In the genomic region with DNA sequence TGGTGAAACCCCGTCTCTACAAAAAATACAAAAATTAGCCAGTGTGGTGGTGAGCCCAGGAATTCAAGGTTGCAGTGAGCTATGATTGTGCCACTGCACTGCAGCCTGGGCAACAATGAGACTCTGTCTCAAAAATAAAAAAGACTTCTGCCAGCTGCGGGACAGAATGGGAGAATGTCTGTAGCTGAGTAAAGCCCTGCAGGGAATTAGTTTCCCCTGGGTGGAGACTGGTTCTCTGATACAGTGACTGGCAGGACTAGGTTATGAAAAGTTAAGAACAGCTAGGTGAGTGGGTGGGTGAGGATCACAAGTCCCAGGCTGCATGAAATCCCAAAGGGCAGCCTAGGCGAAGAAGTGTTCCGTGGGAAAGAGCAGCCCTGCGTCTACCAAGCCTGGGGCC, we compare ENCODE assay signal across 25 cellular contexts. TPM values are rescaled to one million over a fixed set of nuclear protein-coding genes. Genes with fewer than 3 reads are reported as not detected.
A peak's percentile ranks its signal among the peaks of the same experiment; 100 is the strongest.
DNase-seq lines count a peak whose midpoint lies in the region; ATAC-seq and TF ChIP-seq lines count a peak whose summit lies in the region.
"Had no signal": no experiment of that assay in that cellular context is flagged by ENCODE, and none has a peak within 500 bp of the region (broad histone marks: within the 10 kb centered on the region; RNA-seq: fewer than 3 reads in every experiment).

No MANE protein-coding gene starts in this region.

- DNase-seq in H7 (peak; percentile 41), WTC11 (ENCODE audit: low spot score) (no peak), nephron progenitor cell (no peak)
- DNase-seq in activated CD4-positive, alpha-beta memory T cell treated with anti-CD3 and anti-CD28 coated beads, Interleukin-2, amount 10 ng/mL, durations not matched to agents 7 days and 5 days, result no peak
- no peak for DNase-seq in effector CD8-positive, alpha-beta T cell (lab: John Stamatoyannopoulos, UW)
- DNase-seq: CD8-positive, alpha-beta T cell; DMS 273 treated with DMSO at 0.1 percent for 48 hours; DMS79; EL; GDM1; GOT3; HCEC 1CT; NCI-H1048; NCI-H1436; NCI-H187 treated with DMSO at 0.1 percent for 48 hours; NCI-H2171 treated with DMSO at 0.1 percent for 48 hours; NCI-H524 treated with DMSO at 0.1 percent for 48 hours; NCI-H774; PC-3; SJCRH30 had no signal

- H3K36me3 ChIP-seq in H7 (replicated peaks; ENCODE audit: control insufficient read depth, insufficient read depth, low read length), result no peaks in the 10 kb centered on the region
- H3K36me3 ChIP-seq: SJCRH30 had no signal

- POLR2A ChIA-PET in WTC11 (lab: Charles Lee), result interaction anchor here (1.0 kb wide), 1 partner anchor 10 kb away, joined by 3 read pairs; no protein-coding TSS in a partner anchor
- POLR2A ChIA-PET in activated CD4-positive, alpha-beta memory T cell treated with anti-CD3 and anti-CD28 coated beads, Interleukin-2, amount 10 ng/mL, durations not matched to agents 7 days and 5 days (lab: Charles Lee), result no interaction called here

- no peak for TF ChIP-seq CTCF in WTC11 (IDR thresholded peaks at IDR 0.05)
- TF ChIP-seq CTCF in nephron progenitor cell (IDR thresholded peaks at IDR 0.05), result no peak

- ATAC-seq in WTC11 (no peak), HG03196 (IDR thresholded peaks at IDR 0.05; ENCODE audit: unreplicated experiment) (no peak), GM21515 (IDR thresholded peaks at IDR 0.05; ENCODE audit: unreplicated experiment) (no peak)
- ATAC-seq: CD8-positive, alpha-beta T cell; GM12878; PC-3; Right ventricle myocardium inferior had no signal

- H3K4me3 ChIP-seq in H7 (ENCODE audit: insufficient read depth, low read depth, low read length), result no peak overlapping the region
- H3K4me3 ChIP-seq: A549, GM12878, SJCRH30 had no signal

- H3K27ac Mint-ChIP-seq in WTC11 (peak overlapping the region; percentile 32; the same call in 1 of the 2 replicates), nephron progenitor cell (peak overlapping the region; percentile 59)
- no peak overlapping the region for H3K27ac Mint-ChIP-seq in activated CD4-positive, alpha-beta memory T cell treated with anti-CD3 and anti-CD28 coated beads, Interleukin-2, amount 10 ng/mL, durations not matched to agents 7 days and 5 days
- H3K27ac Mint-ChIP-seq: CD8-positive, alpha-beta T cell had no signal

- H3K27me3 ChIP-seq in H7 (ENCODE audit: control insufficient read depth, insufficient read depth, low read length), result no peaks in the 10 kb centered on the region
- H3K27me3 ChIP-seq: SJCRH30 had no signal

- H3K4me3 Mint-ChIP-seq in WTC11, result no peak overlapping the region
- no peak overlapping the region for H3K4me3 Mint-ChIP-seq in nephron progenitor cell
- no peak overlapping the region for H3K4me3 Mint-ChIP-seq in activated CD4-positive, alpha-beta memory T cell treated with anti-CD3 and anti-CD28 coated beads, Interleukin-2, amount 10 ng/mL, durations not matched to agents 7 days and 5 days
- H3K4me3 Mint-ChIP-seq: CD8-positive, alpha-beta T cell had no signal

- H3K4me1 Mint-ChIP-seq in WTC11, result peaks cover 10% of the 10 kb centered on the region
- H3K4me1 Mint-ChIP-seq in nephron progenitor cell, result peaks cover 17% of the 10 kb centered on the region
- H3K4me1 Mint-ChIP-seq in activated CD4-positive, alpha-beta memory T cell treated with anti-CD3 and anti-CD28 coated beads, Interleukin-2, amount 10 ng/mL, durations not matched to agents 7 days and 5 days, result no peaks in the 10 kb centered on the region

- no peaks in the 10 kb centered on the region for H3K9me3 Mint-ChIP-seq in WTC11
- peaks cover 8% of the 10 kb centered on the region for H3K9me3 Mint-ChIP-seq in nephron progenitor cell
- no peaks in the 10 kb centered on the region for H3K9me3 Mint-ChIP-seq in activated CD4-positive, alpha-beta memory T cell treated with anti-CD3 and anti-CD28 coated beads, Interleukin-2, amount 10 ng/mL, durations not matched to agents 7 days and 5 days
- H3K9me3 Mint-ChIP-seq: CD8-positive, alpha-beta T cell had no signal

- H3K27me3 Mint-ChIP-seq in WTC11 (ENCODE audit: low read depth) (no peaks in the 10 kb centered on the region), nephron progenitor cell (ENCODE audit: low read depth, poor library complexity) (no peaks in the 10 kb centered on the region)
- H3K27me3 Mint-ChIP-seq in activated CD4-positive, alpha-beta memory T cell treated with anti-CD3 and anti-CD28 coated beads, Interleukin-2, amount 10 ng/mL, durations not matched to agents 7 days and 5 days, result no peaks in the 10 kb centered on the region

- no peaks in the 10 kb centered on the region for H3K36me3 Mint-ChIP-seq in WTC11
- peaks cover 16% of the 10 kb centered on the region for H3K36me3 Mint-ChIP-seq in nephron progenitor cell (ENCODE audit: low read depth)
- H3K36me3 Mint-ChIP-seq in activated CD4-positive, alpha-beta memory T cell treated with anti-CD3 and anti-CD28 coated beads, Interleukin-2, amount 10 ng/mL, durations not matched to agents 7 days and 5 days (ENCODE audit: low read depth), result no peaks in the 10 kb centered on the region
- H3K36me3 Mint-ChIP-seq: CD8-positive, alpha-beta T cell had no signal

- CTCF ChIA-PET in WTC11 (lab: Charles Lee), result interaction anchor here (1.6 kb wide), 1 partner anchor 14 kb away, joined by 7 read pairs; a partner anchor contains a TSS
- CTCF ChIA-PET in activated CD4-positive, alpha-beta memory T cell treated with anti-CD3 and anti-CD28 coated beads, Interleukin-2, amount 10 ng/mL, durations not matched to agents 7 days and 5 days (lab: Charles Lee), result interaction anchor here (3.7 kb wide), 1 partner anchor 14 kb away, joined by 20 read pairs; a partner anchor contains a TSS

TF ChIP-seq in WTC11, 78 proteins besides CTCF, POLR2A, EP300 and RAD21 (continues in another document):
- TF ChIP-seq TEAD4 (CRISPR knock-in tag; IDR thresholded peaks at IDR 0.05) (no peak), CBFB (CRISPR knock-in tag; IDR thresholded peaks at IDR 0.05; ENCODE audit: low read depth) (no peak), ETV6 (CRISPR knock-in tag; IDR thresholded peaks at IDR 0.05) (no peak), GABPB1 (CRISPR knock-in tag; IDR thresholded peaks at IDR 0.05) (no peak), FOXP1 (CRISPR knock-in tag; IDR thresholded peaks at IDR 0.05; ENCODE audit: borderline replicate concordance) (no peak), ZNF423 (CRISPR knock-in tag; IDR thresholded peaks at IDR 0.05) (no peak)
- TF ChIP-seq, protein P1, sequence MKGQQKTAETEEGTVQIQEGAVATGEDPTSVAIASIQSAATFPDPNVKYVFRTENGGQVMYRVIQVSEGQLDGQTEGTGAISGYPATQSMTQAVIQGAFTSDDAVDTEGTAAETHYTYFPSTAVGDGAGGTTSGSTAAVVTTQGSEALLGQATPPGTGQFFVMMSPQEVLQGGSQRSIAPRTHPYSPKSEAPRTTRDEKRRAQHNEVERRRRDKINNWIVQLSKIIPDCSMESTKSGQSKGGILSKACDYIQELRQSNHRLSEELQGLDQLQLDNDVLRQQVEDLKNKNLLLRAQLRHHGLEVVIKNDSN (CRISPR knock-in tag; IDR thresholded peaks at IDR 0.05), result no peak
- TF ChIP-seq, protein P2, sequence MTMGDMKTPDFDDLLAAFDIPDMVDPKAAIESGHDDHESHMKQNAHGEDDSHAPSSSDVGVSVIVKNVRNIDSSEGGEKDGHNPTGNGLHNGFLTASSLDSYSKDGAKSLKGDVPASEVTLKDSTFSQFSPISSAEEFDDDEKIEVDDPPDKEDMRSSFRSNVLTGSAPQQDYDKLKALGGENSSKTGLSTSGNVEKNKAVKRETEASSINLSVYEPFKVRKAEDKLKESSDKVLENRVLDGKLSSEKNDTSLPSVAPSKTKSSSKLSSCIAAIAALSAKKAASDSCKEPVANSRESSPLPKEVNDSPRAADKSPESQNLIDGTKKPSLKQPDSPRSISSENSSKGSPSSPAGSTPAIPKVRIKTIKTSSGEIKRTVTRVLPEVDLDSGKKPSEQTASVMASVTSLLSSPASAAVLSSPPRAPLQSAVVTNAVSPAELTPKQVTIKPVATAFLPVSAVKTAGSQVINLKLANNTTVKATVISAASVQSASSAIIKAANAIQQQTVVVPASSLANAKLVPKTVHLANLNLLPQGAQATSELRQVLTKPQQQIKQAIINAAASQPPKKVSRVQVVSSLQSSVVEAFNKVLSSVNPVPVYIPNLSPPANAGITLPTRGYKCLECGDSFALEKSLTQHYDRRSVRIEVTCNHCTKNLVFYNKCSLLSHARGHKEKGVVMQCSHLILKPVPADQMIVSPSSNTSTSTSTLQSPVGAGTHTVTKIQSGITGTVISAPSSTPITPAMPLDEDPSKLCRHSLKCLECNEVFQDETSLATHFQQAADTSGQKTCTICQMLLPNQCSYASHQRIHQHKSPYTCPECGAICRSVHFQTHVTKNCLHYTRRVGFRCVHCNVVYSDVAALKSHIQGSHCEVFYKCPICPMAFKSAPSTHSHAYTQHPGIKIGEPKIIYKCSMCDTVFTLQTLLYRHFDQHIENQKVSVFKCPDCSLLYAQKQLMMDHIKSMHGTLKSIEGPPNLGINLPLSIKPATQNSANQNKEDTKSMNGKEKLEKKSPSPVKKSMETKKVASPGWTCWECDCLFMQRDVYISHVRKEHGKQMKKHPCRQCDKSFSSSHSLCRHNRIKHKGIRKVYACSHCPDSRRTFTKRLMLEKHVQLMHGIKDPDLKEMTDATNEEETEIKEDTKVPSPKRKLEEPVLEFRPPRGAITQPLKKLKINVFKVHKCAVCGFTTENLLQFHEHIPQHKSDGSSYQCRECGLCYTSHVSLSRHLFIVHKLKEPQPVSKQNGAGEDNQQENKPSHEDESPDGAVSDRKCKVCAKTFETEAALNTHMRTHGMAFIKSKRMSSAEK (CRISPR knock-in tag; IDR thresholded peaks at IDR 0.05; ENCODE audit: borderline replicate concordance), result no peak

RNA-seq across cellular contexts. Expression of a gene that starts 13.8 kb away (rescaled TPM):
- 0.76 TPM in 1 of 2 replicates, not detected in the other for total RNA-seq in H7 (2014; rRNA removed; shearing (Covaris generic))
- total RNA-seq in WTC11 (2021), result 0.25 to 0.26 TPM in 2 of 3 replicates, not detected in the other
- not detected for total RNA-seq in activated CD4-positive, alpha-beta memory T cell treated with anti-CD3 and anti-CD28 coated beads, Interleukin-2, amount 10 ng/mL, durations not matched to agents 7 days and 5 days
- total RNA-seq: CD8-positive, alpha-beta T cell; GM12878; PC-3; Right ventricle myocardium inferior; SJCRH30 had no signal

RNA-seq across cellular contexts. Expression of a gene that starts 39.2 kb away (rescaled TPM):
- total RNA-seq in H7 (2014; rRNA removed; shearing (Covaris generic)), result not detected in 2 replicates
- total RNA-seq in WTC11 (2021), result 0.25 to 0.55 TPM (median 0.31 TPM) in 3 replicates
- under 1 TPM; 0.13 to 0.25 TPM for total RNA-seq in activated CD4-positive, alpha-beta memory T cell treated with anti-CD3 and anti-CD28 coated beads, Interleukin-2, amount 10 ng/mL, durations not matched to agents 7 days and 5 days

RNA-seq across cellular contexts. Expression of a gene that starts 50.5 kb away (rescaled TPM):
- total RNA-seq in H7 (2014; rRNA removed; shearing (Covaris generic)), result 34.1 and 35.6 TPM in 2 replicates
- 23.5 to 30.1 TPM (median 26.5 TPM) in 3 replicates for total RNA-seq in WTC11 (2021)
- 100 to 1,000 TPM; 105 to 107 TPM for total RNA-seq in activated CD4-positive, alpha-beta memory T cell treated with anti-CD3 and anti-CD28 coated beads, Interleukin-2, amount 10 ng/mL, durations not matched to agents 7 days and 5 days

RNA-seq across cellular contexts. Expression of a gene that starts 56.8 kb away (rescaled TPM):
- total RNA-seq in H7 (2014; rRNA removed; shearing (Covaris generic)), result 25.4 and 29.9 TPM in 2 replicates
- total RNA-seq in WTC11 (2021), result 25.4 to 27.9 TPM (median 27.4 TPM) in 3 replicates
- total RNA-seq in activated CD4-positive, alpha-beta memory T cell treated with anti-CD3 and anti-CD28 coated beads, Interleukin-2, amount 10 ng/mL, durations not matched to agents 7 days and 5 days, result 100 to 1,000 TPM; 203 to 205 TPM
